In genomic region chr18:35178260-35178659, GRCh38 we compare ENCODE assay signal across 13 cellular contexts.
DNase-seq lines count a peak whose midpoint lies in the region; ATAC-seq, FAIRE-seq and TF ChIP-seq lines count a peak whose summit lies in the region.
"Had no signal": no experiment of that assay in that cellular context is flagged by ENCODE, and none has a peak within 500 bp of the region (broad histone marks: within the 10 kb centered on the region; RNA-seq: fewer than 3 reads in every experiment).

No MANE protein-coding gene starts in this region.

- no peaks in the 10 kb centered on the region for H4K20me1 ChIP-seq in HepG2 (ENCODE audit: insufficient read depth, low read length)

- TF ChIP-seq EP300 in HepG2 (IDR thresholded peaks at IDR 0.05; ENCODE audit: low read depth in 2 of 2, low read length in 2 of 2) (no peak), HepG2 (CRISPR knock-in tag; IDR thresholded peaks at IDR 0.05; ENCODE audit: borderline replicate concordance) (no peak)

- TF ChIP-seq POLR2A in adrenal gland (IDR thresholded peaks at IDR 0.05): no peak
- TF ChIP-seq POLR2A in HepG2 (IDR thresholded peaks at IDR 0.05; ENCODE audit: insufficient read depth in 1 of 2, low read depth in 2 of 2, low read length in 2 of 2): no peak

- H3K4me1 ChIP-seq in adrenal gland (replicated peaks in 1 of 2): peaks cover 0 to 4% of the 10 kb centered on the region in 2 donors
- H3K4me1 ChIP-seq in HepG2 (ENCODE audit: insufficient read depth, low read length): peaks cover 34% of the 10 kb centered on the region
- H3K4me1 ChIP-seq: sigmoid colon had no signal

- whole genome bisulfite sequencing in adrenal gland, 4 donors: 34 to 65% (median 48%) methylated on average over 3 of the region's 3 CpGs
- WGBS in HepG2 (ENCODE audit: low lambda C conversion rate): 67% methylated on average over 3 of the region's 3 CpGs

- no peak for FAIRE-seq in HepG2 (lab: Jason Lieb, UNC)

- POLR2A ChIA-PET in HepG2 (lab: Yijun Ruan, JAX): no interaction called here

- H3K27ac ChIP-seq in adrenal gland (peak overlapping the region in 2 of 5 donors; percentile 13 to 17), HepG2 (ENCODE audit: extremely low read length, insufficient read depth, low read length) (no peak overlapping the region)
- H3K27ac ChIP-seq: sigmoid colon had no signal

- DNase-seq in adrenal gland (peak; percentile 76 to 91 (median 90)), HepG2 (ENCODE audit: low spot score) (no peak), amniotic stem cell (lab: John Stamatoyannopoulos, UW) (no peak), NCI-H1092 treated with DMSO at 0.1 percent for 48 hours (lab: John Stamatoyannopoulos, UW) (no peak), NCI-H2171 (lab: John Stamatoyannopoulos, UW) (no peak), NCI-H187 treated with DMSO at 0.1 percent for 48 hours (lab: John Stamatoyannopoulos, UW) (no peak)
- DNase-seq: cortex of kidney, DMS79 treated with DMSO at 0.1 percent for 48 hours, hippocampal formation, NCI-H526 treated with DMSO at 0.1 percent for 48 hours, sigmoid colon had no signal

- H3K27me3 ChIP-seq in adrenal gland (no peaks in the 10 kb centered on the region), HepG2 (ENCODE audit: control insufficient read depth in 1 of 2, insufficient read depth in 2 of 2, low read length in 2 of 2) (no peaks in the 10 kb centered on the region; a peak in 1 of 5 replicates)
- H3K27me3 ChIP-seq: sigmoid colon had no signal

- TF ChIP-seq CTCF in adrenal gland (IDR thresholded peaks at IDR 0.05): no peak
- TF ChIP-seq CTCF in HepG2 (CRISPR knock-in tag; IDR thresholded peaks at IDR 0.05): no peak

- no peak overlapping the region for H3K4me2 ChIP-seq in HepG2 (ENCODE audit: low read depth, low read length)

- no peaks in the 10 kb centered on the region for H3K36me3 ChIP-seq in adrenal gland (replicated peaks in 1 of 2)
- H3K36me3 ChIP-seq in HepG2 (replicated peaks in 1 of 2; ENCODE audit: control insufficient read depth in 1 of 2, insufficient read depth in 2 of 2, low read length in 2 of 2): no peaks in the 10 kb centered on the region
- H3K36me3 ChIP-seq: sigmoid colon had no signal

- H2AFZ ChIP-seq in HepG2 (ENCODE audit: low read length): no peak overlapping the region

- TF ChIP-seq RAD21 in HepG2 (CRISPR knock-in tag; IDR thresholded peaks at IDR 0.05): no peak

- no TSS peak for BruUV-seq in HepG2 (replicated peaks; lab: Mats Ljungman, UMichigan)

- CTCF ChIA-PET in HepG2 (lab: Yijun Ruan, JAX; ENCODE audit: low intra/inter-chr PET ratio, low total read pairs): no interaction called here

- H3K4me3 ChIP-seq in adrenal gland (no peak overlapping the region), HepG2 (replicated peaks in 1 of 3; ENCODE audit: insufficient read depth in 1 of 3, low read depth in 2 of 3, low read length in 3 of 3) (no peak overlapping the region)
- H3K4me3 ChIP-seq: sigmoid colon had no signal

- no peaks in the 10 kb centered on the region for H3K79me2 ChIP-seq in HepG2 (ENCODE audit: insufficient read depth, low read length)

- peak; percentile 40 for ATAC-seq in GM18520 (IDR thresholded peaks at IDR 0.05; ENCODE audit: unreplicated experiment)
- ATAC-seq in HG03565 (IDR thresholded peaks at IDR 0.05; ENCODE audit: unreplicated experiment): peak; percentile 56
- no peak for ATAC-seq in HepG2

- in situ Hi-C loops in HepG2 (cut with HindIII; ENCODE audit: extremely low pct_ligation_motif_present, low pct_unique_long_range_greater_than_20kb): no loop called here

- intact Hi-C loops in adrenal gland (cut with DNase I): no loop called here
- intact Hi-C loops in HepG2 (cut with micrococcal nuclease; ENCODE audit: unreplicated experiment): loop anchor here (5.0 kb wide), 1 partner anchor 414 kb away; no protein-coding TSS in a partner anchor

- H3K9me3 ChIP-seq in adrenal gland (replicated peaks in 1 of 3) (no peaks in the 10 kb centered on the region), HepG2 (ENCODE audit: low read length) (peaks cover 5% of the 10 kb centered on the region)

- no peak overlapping the region for H3K9ac ChIP-seq in HepG2 (ENCODE audit: insufficient read depth, low read depth, low read length)

TF ChIP-seq in HepG2, 621 proteins besides CTCF, POLR2A, EP300 and RAD21:
- no peak for TF ChIP-seq HOXD1 (CRISPR knock-in tag; IDR thresholded peaks at IDR 0.05)
- no peak for TF ChIP-seq NR2F1 (CRISPR knock-in tag; IDR thresholded peaks at IDR 0.05)
- TF ChIP-seq ZNF644 (CRISPR knock-in tag; IDR thresholded peaks at IDR 0.05; ENCODE audit: low read depth): peak; percentile 31; the same call in 1 of the 2 replicates
- TF ChIP-seq FOSL2 (CRISPR knock-in tag; IDR thresholded peaks at IDR 0.05): peak; percentile 69
- TF ChIP-seq, protein P1, sequence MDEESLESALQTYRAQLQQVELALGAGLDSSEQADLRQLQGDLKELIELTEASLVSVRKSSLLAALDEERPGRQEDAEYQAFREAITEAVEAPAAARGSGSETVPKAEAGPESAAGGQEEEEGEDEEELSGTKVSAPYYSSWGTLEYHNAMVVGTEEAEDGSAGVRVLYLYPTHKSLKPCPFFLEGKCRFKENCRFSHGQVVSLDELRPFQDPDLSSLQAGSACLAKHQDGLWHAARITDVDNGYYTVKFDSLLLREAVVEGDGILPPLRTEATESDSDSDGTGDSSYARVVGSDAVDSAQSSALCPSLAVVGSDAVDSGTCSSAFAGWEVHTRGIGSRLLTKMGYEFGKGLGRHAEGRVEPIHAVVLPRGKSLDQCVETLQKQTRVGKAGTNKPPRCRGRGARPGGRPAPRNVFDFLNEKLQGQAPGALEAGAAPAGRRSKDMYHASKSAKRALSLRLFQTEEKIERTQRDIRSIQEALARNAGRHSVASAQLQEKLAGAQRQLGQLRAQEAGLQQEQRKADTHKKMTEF (CRISPR knock-in tag; IDR thresholded peaks at IDR 0.05): no peak

Comparison
In these comparisons a context has a peak if more than half of its experiments do, and no peak if none do; other contexts are left out.
1. DNase-seq: peak in adrenal gland (7 of 7); none in HepG2 (single experiment), amniotic stem cell (single experiment), NCI-H1092 treated with DMSO at 0.1 percent for 48 hours (single experiment), NCI-H2171 (single experiment) and NCI-H187 treated with DMSO at 0.1 percent for 48 hours (single experiment).